ENCODE assay signal across 9 cellular contexts in genomic region chrX:64204701-64205440, GRCh38. TPM values are rescaled to one million over a fixed set of nuclear protein-coding genes. Genes with fewer than 3 reads are reported as not detected.
DNase-seq lines count a peak whose midpoint lies in the region; TF ChIP-seq lines count a peak whose summit lies in the region.
"Had no signal": no experiment of that assay in that cellular context is flagged by ENCODE, and none has a peak within 500 bp of the region (broad histone marks: within the 10 kb centered on the region; RNA-seq: fewer than 3 reads in every experiment).

No MANE protein-coding gene starts in this region.

- no peak for TF ChIP-seq CTCF in HEK293 (tag by site-specific recombination; IDR thresholded peaks at IDR 0.05)
- TF ChIP-seq CTCF in osteocyte (IDR thresholded peaks at IDR 0.05) = no peak

- CTCF ChIA-PET in HEK293 (lab: Yijun Ruan, JAX) = interaction anchor here (0.6 kb wide), 1 partner anchor 997 kb away, joined by 3 read pairs; no protein-coding TSS in a partner anchor

- DNase-seq in NCI-H1417 (lab: John Stamatoyannopoulos, UW) (peak in 2 of 3 experiments; percentile 69 to 71), NCI-H1417 treated with DMSO at 0.1 percent for 48 hours (lab: John Stamatoyannopoulos, UW) (no peak), NCI-H2171 (lab: John Stamatoyannopoulos, UW) (peak; percentile 4), head of caudate nucleus (peak in 41 of 42 donors; percentile 15 to 68 (median 40)), osteocyte (ENCODE audit: extremely low spot score, unreplicated experiment) (no peak), mesenteric fat pad (ENCODE audit: low spot score) (no peak)

- H3K36me3 Mint-ChIP-seq in activated naive CD4-positive, alpha-beta T cell treated with anti-CD3 and anti-CD28 coated beads, Interleukin-2, amount 50 U/mL, for 24 hours = no peaks in the 10 kb centered on the region
- H3K36me3 Mint-ChIP-seq in osteocyte (ENCODE audit: unreplicated experiment) = no peaks in the 10 kb centered on the region

- H3K9me3 ChIP-seq in HEK293 (ENCODE audit: control insufficient read depth, insufficient read depth, low read depth, low read length) = no peaks in the 10 kb centered on the region

- H3K27ac Mint-ChIP-seq in activated naive CD4-positive, alpha-beta T cell treated with anti-CD3 and anti-CD28 coated beads, Interleukin-2, amount 50 U/mL, for 24 hours = no peak overlapping the region
- H3K27ac Mint-ChIP-seq in osteocyte (ENCODE audit: unreplicated experiment) = peak overlapping the region; percentile 70

- H3K4me1 ChIP-seq in HEK293 (ENCODE audit: control insufficient read depth, insufficient read depth, low read length) = no peaks in the 10 kb centered on the region

- POLR2A ChIA-PET in HEK293 (lab: Yijun Ruan, JAX) = interaction anchor here (0.5 to 1.5 kb wide), 2 partner anchors 16 to 1489 kb away, joined by 3 read pairs; no protein-coding TSS in a partner anchor

- H3K36me3 ChIP-seq in HEK293 (ENCODE audit: control insufficient read depth in 2 of 2, insufficient read depth in 1 of 2, low read length in 2 of 2) = no peaks in the 10 kb centered on the region

- no peaks in the 10 kb centered on the region for H3K27me3 Mint-ChIP-seq in activated naive CD4-positive, alpha-beta T cell treated with anti-CD3 and anti-CD28 coated beads, Interleukin-2, amount 50 U/mL, for 24 hours
- H3K27me3 Mint-ChIP-seq in osteocyte (ENCODE audit: unreplicated experiment) = no peaks in the 10 kb centered on the region

- H3K4me3 ChIP-seq in HEK293 (ENCODE audit: low read depth, low read length) = peak overlapping the region; percentile 47

- no peak overlapping the region for H3K27ac ChIP-seq in HEK293 (ENCODE audit: extremely low read depth, low read depth, low read length)

- no peaks in the 10 kb centered on the region for H3K9me3 Mint-ChIP-seq in activated naive CD4-positive, alpha-beta T cell treated with anti-CD3 and anti-CD28 coated beads, Interleukin-2, amount 50 U/mL, for 24 hours
- no peaks in the 10 kb centered on the region for H3K9me3 Mint-ChIP-seq in osteocyte (ENCODE audit: unreplicated experiment)

- peak overlapping the region; percentile 77 for H3K4me3 Mint-ChIP-seq in activated naive CD4-positive, alpha-beta T cell treated with anti-CD3 and anti-CD28 coated beads, Interleukin-2, amount 50 U/mL, for 24 hours
- H3K4me3 Mint-ChIP-seq in osteocyte (ENCODE audit: unreplicated experiment) = peak overlapping the region; percentile 83

- H3K4me1 Mint-ChIP-seq in activated naive CD4-positive, alpha-beta T cell treated with anti-CD3 and anti-CD28 coated beads, Interleukin-2, amount 50 U/mL, for 24 hours = peaks cover 16% of the 10 kb centered on the region
- H3K4me1 Mint-ChIP-seq in osteocyte (ENCODE audit: unreplicated experiment) = peaks cover 19% of the 10 kb centered on the region

- intact Hi-C loops in head of caudate nucleus (cut with DNase I) = no loop called here

TF ChIP-seq in HEK293, 187 proteins besides CTCF, POLR2A, EP300 and RAD21:
- TF ChIP-seq ZNF155 (tag by site-specific recombination; IDR thresholded peaks at IDR 0.05) = no peak
- peak; percentile 64 for TF ChIP-seq ZNF341 (tag by site-specific recombination; IDR thresholded peaks at IDR 0.05; ENCODE audit: low read depth)
- peak; percentile 4 for TF ChIP-seq ZBTB26 (tag by site-specific recombination; optimal IDR thresholded peaks at IDR 0.05)
- peak; percentile 40; the same call in 1 of the 2 replicates for TF ChIP-seq ZNF335 (tag by site-specific recombination; conservative IDR thresholded peaks at IDR 0.05)
- 0 out of 2 replicates have a peak, but pooled peaks have one; percentile 8 for TF ChIP-seq SP2 (tag by site-specific recombination; IDR thresholded peaks at IDR 0.05)
- TF ChIP-seq ZBTB20 (tag by site-specific recombination; IDR thresholded peaks at IDR 0.05) = peak; percentile 19; the same call in 1 of the 2 replicates
- no peak for TF ChIP-seq ZNF280D (tag by site-specific recombination; IDR thresholded peaks at IDR 0.05)
- peak; percentile 31; the same call in 1 of the 2 replicates for TF ChIP-seq KLF9 (tag by site-specific recombination; IDR thresholded peaks at IDR 0.05; ENCODE audit: low read depth)
TF ChIP-seq in HEK293: peak in this region for 6.

RNA-seq across cellular contexts. Expression of gene AMER1, which starts 0.6 kb away (rescaled TPM):
- 4.8 and 5.0 TPM in 2 replicates for total RNA-seq in osteocyte
- total RNA-seq in mesenteric fat pad = 3.4 TPM

RNA-seq across cellular contexts. Expression of gene ASB12, which starts 25.5 kb away (rescaled TPM):
- total RNA-seq in osteocyte (not detected in 2 replicates), mesenteric fat pad (not detected)
- total RNA-seq: pulmonary artery endothelial cell had no signal

Comparison
In these comparisons a context has a peak if more than half of its experiments do, and no peak if none do; other contexts are left out.
1. DNase-seq: peak in NCI-H1417 (2 of 3), NCI-H2171 (single experiment) and head of caudate nucleus (41 of 42); none in NCI-H1417 treated with DMSO at 0.1 percent for 48 hours (single experiment), osteocyte (single experiment) and mesenteric fat pad (single experiment).